Comparison of ENCODE assay signal across 8 cellular contexts in genomic region chr7:39372383-39372782, GRCh38.
"Had no signal": no experiment of that assay in that cellular context is flagged by ENCODE, and none has a peak within 500 bp of the region (broad histone marks: within the 10 kb centered on the region; RNA-seq: fewer than 3 reads in every experiment).

No MANE protein-coding gene starts in this region.

- H3K4me3 ChIP-seq: GM12878 had no signal

- ATAC-seq: GM12878 had no signal

- DNase-seq: GDM1, GF-D8 had no signal

- FAIRE-seq: G401.6, GM12878, GM12891, GM12892, GM18507, GM19239 had no signal
